23 cellular contexts compared by ENCODE assay signal in the genomic region with DNA sequence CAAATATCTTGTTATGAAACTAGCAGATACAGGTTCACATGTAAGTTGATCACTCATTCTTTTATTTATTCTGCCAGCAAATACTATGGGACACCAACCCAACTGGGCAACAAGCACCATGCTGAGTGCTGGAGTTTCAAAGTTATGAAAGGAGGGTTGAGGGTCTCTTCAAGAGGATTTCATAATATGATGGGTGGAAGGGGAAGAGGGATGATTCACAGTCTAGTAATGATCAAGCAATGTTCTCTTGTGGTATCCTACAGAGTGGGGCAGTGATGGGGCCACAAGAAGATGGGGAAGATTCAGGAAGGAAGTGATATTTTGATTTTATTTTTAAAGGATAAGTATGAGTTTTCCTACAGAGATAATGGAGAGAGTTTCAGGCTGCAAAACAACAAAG. TPM values are rescaled to one million over a fixed set of nuclear protein-coding genes. Genes with fewer than 3 reads are reported as not detected.
A peak's percentile ranks its signal among the peaks of the same experiment; 100 is the strongest.
DNase-seq lines count a peak whose midpoint lies in the region; ATAC-seq and TF ChIP-seq lines count a peak whose summit lies in the region.
"Had no signal": no experiment of that assay in that cellular context is flagged by ENCODE, and none has a peak within 500 bp of the region (broad histone marks: within the 10 kb centered on the region; RNA-seq: fewer than 3 reads in every experiment).

No MANE protein-coding gene starts in this region.

- H3K27me3 ChIP-seq in SU-DHL-6 (ENCODE audit: low read length) (no peaks in the 10 kb centered on the region), mesenchymal stem cell (ENCODE audit: control insufficient read depth in 1 of 2, insufficient read depth in 1 of 2, low read length in 2 of 2) (no peaks in the 10 kb centered on the region), GM23338 (ENCODE audit: insufficient read depth) (no peaks in the 10 kb centered on the region)
- H3K27me3 ChIP-seq: BLaER1, body of pancreas, foreskin keratinocyte, neural progenitor cell had no signal

- DNase-seq in DMS53 (lab: John Stamatoyannopoulos, UW) (peak; percentile 33), DMS53 treated with DMSO at 0.1 percent for 48 hours (lab: John Stamatoyannopoulos, UW; ENCODE audit: unreplicated experiment) (no peak), Kasumi-1 (lab: John Stamatoyannopoulos, UW) (peak; percentile 45 to 65), mesenchymal stem cell (peak; percentile 41), NCI-H774 (lab: John Stamatoyannopoulos, UW) (no peak), GM23338 (ENCODE audit: low spot score) (no peak)
- DNase-seq: activated CD4-positive, alpha-beta T cell treated with anti-CD3 and anti-CD28 coated beads for 4 hours; activated CD8-positive, alpha-beta memory T cell treated with anti-CD3 and anti-CD28 coated beads, Interleukin-2, amount 50 U/mL, for 4 hours; activated naive CD4-positive, alpha-beta T cell; body of pancreas; cortex of kidney; foreskin keratinocyte; GM23248; NCI-H2107; NCI-H526; PC-9 had no signal

- peaks cover 8% of the 10 kb centered on the region; the same call in 1 of the 3 replicates for H3K36me3 Mint-ChIP-seq in GM23338 (ENCODE audit: low read depth)
- H3K36me3 Mint-ChIP-seq: mesothelial cell of epicardium, neural progenitor cell had no signal

- H3K27ac ChIP-seq in SU-DHL-6 (ENCODE audit: low read depth, low read length) (0 out of 2 replicates have a peak overlapping the region, but pooled peaks have one; percentile 8), mesenchymal stem cell (ENCODE audit: low read length, poor library complexity, severe bottlenecking) (no peak overlapping the region), GM23338 (ENCODE audit: low read depth) (no peak overlapping the region)
- H3K27ac ChIP-seq: 22Rv1, BLaER1, body of pancreas, foreskin keratinocyte, GM23248, neural progenitor cell, PC-9, SK-N-MC had no signal

- H3F3A ChIP-seq in SU-DHL-6 (ENCODE audit: insufficient read depth) (peaks cover 9% of the 10 kb centered on the region; the same call in 1 of the 2 replicates), GM23338 (replicated peaks; ENCODE audit: low read depth) (no peaks in the 10 kb centered on the region)

- H3K36me3 ChIP-seq in SU-DHL-6 (ENCODE audit: low read length), result peaks cover 11% of the 10 kb centered on the region
- no peaks in the 10 kb centered on the region for H3K36me3 ChIP-seq in mesenchymal stem cell (ENCODE audit: control insufficient read depth in 1 of 2, insufficient read depth in 2 of 2, low read depth in 1 of 2, low read length in 2 of 2)
- H3K36me3 ChIP-seq in GM23338 (ENCODE audit: insufficient read depth), result no peaks in the 10 kb centered on the region
- H3K36me3 ChIP-seq: neural progenitor cell had no signal

- H3K4me1 Mint-ChIP-seq in GM23338, result peaks cover 27% of the 10 kb centered on the region
- H3K4me1 Mint-ChIP-seq: mesothelial cell of epicardium, neural progenitor cell had no signal

- H2AK5ac ChIP-seq in mesenchymal stem cell (ENCODE audit: low read length, severe bottlenecking), result no peak overlapping the region

- peaks cover 2% of the 10 kb centered on the region for H3K27me3 Mint-ChIP-seq in GM23338 (ENCODE audit: insufficient read depth, low read depth, poor library complexity)

- H2BK12ac ChIP-seq in mesenchymal stem cell (ENCODE audit: low read length in 2 of 2), result no peak overlapping the region

- H4K20me1 ChIP-seq in SU-DHL-6 (ENCODE audit: low read depth, low read length), result no peaks in the 10 kb centered on the region
- H4K20me1 ChIP-seq in GM23338 (replicated peaks; ENCODE audit: insufficient read depth), result no peaks in the 10 kb centered on the region

- no peak overlapping the region for H3K4ac ChIP-seq in mesenchymal stem cell (ENCODE audit: low read depth in 1 of 2, low read length in 2 of 2)

- H3K18ac ChIP-seq in mesenchymal stem cell (ENCODE audit: low read depth in 1 of 2, low read length in 2 of 2), result no peak overlapping the region

- H3K4me1 ChIP-seq in mesenchymal stem cell (ENCODE audit: control insufficient read depth, insufficient read depth, low read depth, low read length) (peaks cover 2% of the 10 kb centered on the region), GM23338 (ENCODE audit: insufficient read depth) (peaks cover 15% of the 10 kb centered on the region)
- H3K4me1 ChIP-seq: body of pancreas, foreskin keratinocyte, neural progenitor cell had no signal

- H3K79me2 ChIP-seq in SU-DHL-6 (ENCODE audit: insufficient read depth, low read length) (peaks cover 93% of the 10 kb centered on the region), GM23338 (replicated peaks; ENCODE audit: insufficient read depth) (no peaks in the 10 kb centered on the region)

- peaks cover 3% of the 10 kb centered on the region for H3K9me3 Mint-ChIP-seq in GM23338
- H3K9me3 Mint-ChIP-seq: neural progenitor cell had no signal

- H3K9ac ChIP-seq in SU-DHL-6 (ENCODE audit: low read length) (no peak overlapping the region), mesenchymal stem cell (ENCODE audit: low read length) (no peak overlapping the region)
- H3K9ac ChIP-seq: BLaER1, GM23248, neural progenitor cell had no signal

- H3K4me3 ChIP-seq in SU-DHL-6 (ENCODE audit: insufficient read depth, low read length, poor library complexity, severe bottlenecking), result no peak overlapping the region
- no peak overlapping the region for H3K4me3 ChIP-seq in mesenchymal stem cell (ENCODE audit: insufficient read depth in 1 of 2, low read depth in 1 of 2, low read length in 2 of 2)
- no peak overlapping the region for H3K4me3 ChIP-seq in GM23338
- H3K4me3 ChIP-seq: BLaER1, body of pancreas, GM23248, neural progenitor cell, PC-9, SK-N-MC had no signal

- no peak overlapping the region for H2BK120ac ChIP-seq in mesenchymal stem cell (ENCODE audit: low read depth, low read length)

- no peak overlapping the region for H3K14ac ChIP-seq in mesenchymal stem cell (ENCODE audit: low read length in 2 of 2)

- H2BK15ac ChIP-seq in mesenchymal stem cell (ENCODE audit: low read depth, poor library complexity, severe bottlenecking), result no peak overlapping the region

- H3K9me3 ChIP-seq in SU-DHL-6 (ENCODE audit: insufficient read depth, low read length), result peaks cover 5% of the 10 kb centered on the region; the same call in 1 of the 2 replicates
- no peaks in the 10 kb centered on the region for H3K9me3 ChIP-seq in mesenchymal stem cell (ENCODE audit: control insufficient read depth, low read length)
- H3K9me3 ChIP-seq: body of pancreas had no signal

- H2AFZ ChIP-seq in SU-DHL-6 (ENCODE audit: low read depth, low read length, severe bottlenecking) (no peak overlapping the region), mesenchymal stem cell (ENCODE audit: low read depth, low read length) (no peak overlapping the region), GM23338 (no peak overlapping the region)
- H2AFZ ChIP-seq: GM23248, neural progenitor cell, PC-9 had no signal

- no peak overlapping the region for H3K23ac ChIP-seq in mesenchymal stem cell (ENCODE audit: low read length in 2 of 2)

- H3K4me2 ChIP-seq in SU-DHL-6 (ENCODE audit: low read depth, low read length, poor library complexity, severe bottlenecking), result no peak overlapping the region
- H3K4me2 ChIP-seq in mesenchymal stem cell (ENCODE audit: low read length, poor library complexity, severe bottlenecking), result no peak overlapping the region
- H3K4me2 ChIP-seq in GM23338, result no peak overlapping the region
- H3K4me2 ChIP-seq: BLaER1, neural progenitor cell, PC-9 had no signal

- no peak overlapping the region for H2BK5ac ChIP-seq in mesenchymal stem cell (ENCODE audit: low read depth, low read length, poor library complexity, severe bottlenecking)

- H4K8ac ChIP-seq in mesenchymal stem cell (ENCODE audit: low read length), result no peak overlapping the region

- H3K4me3 Mint-ChIP-seq in GM23338, result no peak overlapping the region
- H3K4me3 Mint-ChIP-seq: mesothelial cell of epicardium, neural progenitor cell had no signal

- H4K91ac ChIP-seq in mesenchymal stem cell (ENCODE audit: low read length), result no peak overlapping the region

- no peak overlapping the region for H3K27ac Mint-ChIP-seq in GM23338
- H3K27ac Mint-ChIP-seq: mesothelial cell of epicardium, neural progenitor cell had no signal

- peaks cover 21% of the 10 kb centered on the region for H3K79me1 ChIP-seq in mesenchymal stem cell (replicated peaks; ENCODE audit: low read length, poor library complexity, severe bottlenecking)

- TF ChIP-seq CTCF in SU-DHL-6 (IDR thresholded peaks at IDR 0.05; ENCODE audit: insufficient read depth, low read length, poor library complexity, severe bottlenecking), result no peak
- no peak for TF ChIP-seq CTCF in GM23338 (conservative IDR thresholded peaks at IDR 0.05; ENCODE audit: low read depth in 2 of 2)

- H3K9me2 ChIP-seq in SU-DHL-6 (replicated peaks; ENCODE audit: insufficient read depth, low read length), result no peaks in the 10 kb centered on the region
- no peaks in the 10 kb centered on the region for H3K9me2 ChIP-seq in GM23338 (ENCODE audit: insufficient read depth)

- no peak for ATAC-seq in GM23338
- no peak for ATAC-seq in HG03432 (IDR thresholded peaks at IDR 0.05; ENCODE audit: unreplicated experiment)
- ATAC-seq: body of pancreas, foreskin keratinocyte had no signal

TF ChIP-seq in GM23338, 12 proteins besides CTCF, POLR2A, EP300 and RAD21 (continues in another document):
- TF ChIP-seq NANOG (IDR thresholded peaks at IDR 0.05; ENCODE audit: borderline replicate concordance) (no peak), ZNF331 (CRISPR knock-in tag; IDR thresholded peaks at IDR 0.05; ENCODE audit: low read depth) (no peak)

RNA-seq across cellular contexts. Expression of a gene that starts 46.2 kb away (rescaled TPM):
- 0.88 TPM for polyA plus RNA-seq in mesenchymal stem cell (2013, experiment 1 of 2)
- polyA plus RNA-seq in mesenchymal stem cell (2013, experiment 2 of 2), result 1.1 TPM
- total RNA-seq in GM23338 (2014; rRNA removed; shearing (Covaris generic)), result 0.14 and 0.50 TPM in 2 replicates
- 0.40 TPM in 1 of 2 replicates, not detected in the other for polyA plus RNA-seq in GM23338 (2016; fragmentation: Nextera tagmentation; extraction: Ambion mirVana)
- total RNA-seq: foreskin keratinocyte, GM23248 had no signal
- polyA plus RNA-seq: foreskin keratinocyte, GM23248 had no signal

Comparison
In these comparisons a context has a peak if more than half of its experiments do, and no peak if none do; other contexts are left out.
1. DNase-seq: peak in DMS53 (single experiment), Kasumi-1 (2 of 2) and mesenchymal stem cell (single experiment); none in DMS53 treated with DMSO at 0.1 percent for 48 hours (single experiment), NCI-H774 (single experiment) and GM23338 (single experiment).